Comparison of ENCODE assay signal across 13 cellular contexts in the genomic region with DNA sequence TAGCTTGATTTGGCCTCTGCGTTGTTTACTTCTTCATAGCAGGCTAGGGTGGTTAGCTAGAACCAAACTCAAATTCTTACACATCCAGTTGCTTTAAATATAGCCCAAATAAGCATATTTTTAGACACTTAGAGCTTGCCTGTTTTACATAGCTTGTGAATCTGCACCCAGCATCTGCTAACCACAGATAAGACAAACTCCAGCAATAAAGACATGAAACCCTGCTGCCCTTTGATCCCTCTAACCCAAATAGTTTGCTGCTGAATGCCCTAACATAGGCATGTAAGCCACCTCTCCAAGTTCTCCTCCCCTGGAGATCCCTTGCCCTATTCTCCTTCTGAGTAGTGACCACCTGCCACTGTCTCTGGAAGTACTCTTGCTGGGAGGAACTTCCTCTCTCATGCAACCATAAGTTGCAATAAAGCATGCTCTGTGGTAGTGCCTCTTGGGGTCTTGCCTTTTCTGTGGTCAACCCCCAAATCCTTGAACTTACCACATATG.
DNase-seq lines count a peak whose midpoint lies in the region; ATAC-seq and TF ChIP-seq lines count a peak whose summit lies in the region.
"Had no signal": no experiment of that assay in that cellular context is flagged by ENCODE, and none has a peak within 500 bp of the region (broad histone marks: within the 10 kb centered on the region; RNA-seq: fewer than 3 reads in every experiment).

No MANE protein-coding gene starts in this region.

- no peak overlapping the region for H2BK5ac ChIP-seq in mesenchymal stem cell (ENCODE audit: low read depth, low read length, poor library complexity, severe bottlenecking)

- no peak overlapping the region for H3K27ac ChIP-seq in mesenchymal stem cell (ENCODE audit: low read length, poor library complexity, severe bottlenecking)
- H3K27ac ChIP-seq: prostate gland had no signal

- TF ChIP-seq POLR2A in erythroblast (IDR thresholded peaks at IDR 0.05; ENCODE audit: low read length) (no peak), lower leg skin (IDR thresholded peaks at IDR 0.05) (no peak)

- intact Hi-C loops in lower leg skin (cut with DNase I; ENCODE audit: low total_unique reads) = no loop called here

- H3K9me3 ChIP-seq in mesenchymal stem cell (ENCODE audit: control insufficient read depth, low read length) = no peaks in the 10 kb centered on the region
- H3K9me3 ChIP-seq: prostate gland had no signal

- no peak overlapping the region for H3K18ac ChIP-seq in mesenchymal stem cell (ENCODE audit: low read depth in 1 of 2, low read length in 2 of 2)

- TF ChIP-seq CTCF in lower leg skin (IDR thresholded peaks at IDR 0.05) = no peak
- no peak for TF ChIP-seq CTCF in omental fat pad (IDR thresholded peaks at IDR 0.05)

- H3K9ac ChIP-seq in mesenchymal stem cell (ENCODE audit: low read length) = no peak overlapping the region

- H2AFZ ChIP-seq in mesenchymal stem cell (ENCODE audit: low read depth, low read length) = no peak overlapping the region

- no peak overlapping the region for H3K4me3 ChIP-seq in lower leg skin (ENCODE audit: low read depth, poor library complexity, severe bottlenecking)
- H3K4me3 ChIP-seq in mesenchymal stem cell (ENCODE audit: insufficient read depth in 1 of 2, low read depth in 1 of 2, low read length in 2 of 2) = no peak overlapping the region
- H3K4me3 ChIP-seq: prostate gland had no signal

- H3K23ac ChIP-seq in mesenchymal stem cell (ENCODE audit: low read length in 2 of 2) = no peak overlapping the region

- H4K91ac ChIP-seq in mesenchymal stem cell (ENCODE audit: low read length) = no peak overlapping the region

- no peak overlapping the region for H2BK12ac ChIP-seq in mesenchymal stem cell (ENCODE audit: low read length in 2 of 2)

- peak; percentile 88 for ATAC-seq in GM18868 (IDR thresholded peaks at IDR 0.05; ENCODE audit: unreplicated experiment)
- ATAC-seq in GM21717 (IDR thresholded peaks at IDR 0.05; ENCODE audit: unreplicated experiment) = peak; percentile 86
- ATAC-seq in HG03280 (IDR thresholded peaks at IDR 0.05; ENCODE audit: unreplicated experiment) = peak; percentile 87
- no peak for ATAC-seq in omental fat pad (ENCODE audit: low FRiP score)
- ATAC-seq: T-cell had no signal

- H2BK120ac ChIP-seq in mesenchymal stem cell (ENCODE audit: low read depth, low read length) = no peak overlapping the region

- no peaks in the 10 kb centered on the region for H3K79me1 ChIP-seq in mesenchymal stem cell (replicated peaks; ENCODE audit: low read length, poor library complexity, severe bottlenecking)

- no peak overlapping the region for H3K14ac ChIP-seq in mesenchymal stem cell (ENCODE audit: low read length in 2 of 2)

- H2BK15ac ChIP-seq in mesenchymal stem cell (ENCODE audit: low read depth, poor library complexity, severe bottlenecking) = no peak overlapping the region

- H3K27me3 ChIP-seq in mesenchymal stem cell (ENCODE audit: control insufficient read depth in 1 of 2, insufficient read depth in 1 of 2, low read length in 2 of 2) = no peaks in the 10 kb centered on the region

- no peak overlapping the region for H2AK5ac ChIP-seq in mesenchymal stem cell (ENCODE audit: low read length, severe bottlenecking)

- WGBS in lower leg skin, 2 donors = 84 to 91% methylated on average over 1 of the region's 1 CpG
- WGBS in mesenchymal stem cell = 82% methylated on average over 1 of the region's 1 CpG

- no peak overlapping the region for H4K8ac ChIP-seq in mesenchymal stem cell (ENCODE audit: low read length)

- no peak overlapping the region for H3K4ac ChIP-seq in mesenchymal stem cell (ENCODE audit: low read depth in 1 of 2, low read length in 2 of 2)

- H3K36me3 ChIP-seq in mesenchymal stem cell (ENCODE audit: control insufficient read depth in 1 of 2, insufficient read depth in 2 of 2, low read depth in 1 of 2, low read length in 2 of 2) = no peaks in the 10 kb centered on the region
- H3K36me3 ChIP-seq: prostate gland had no signal

- no peak overlapping the region for H3K4me2 ChIP-seq in mesenchymal stem cell (ENCODE audit: low read length, poor library complexity, severe bottlenecking)

- peak; percentile 11 to 41 for DNase-seq in erythroblast (lab: John Stamatoyannopoulos, UW)
- no peak for DNase-seq in lower leg skin (ENCODE audit: low spot score in 2 of 2)
- no peak for DNase-seq in omental fat pad (ENCODE audit: low spot score)
- no peak for DNase-seq in mesenchymal stem cell
- DNase-seq in NCI-H82 treated with DMSO at 0.1 percent for 48 hours (lab: John Stamatoyannopoulos, UW; ENCODE audit: unreplicated experiment) = no peak
- DNase-seq: foreskin melanocyte, left colon, NCI-H510A, T-cell had no signal

- no peaks in the 10 kb centered on the region for H3K4me1 ChIP-seq in mesenchymal stem cell (ENCODE audit: control insufficient read depth, insufficient read depth, low read depth, low read length)
- H3K4me1 ChIP-seq: prostate gland had no signal

Comparison
In these comparisons a context has a peak if more than half of its experiments do, and no peak if none do; other contexts are left out.
1. DNase-seq: peak in erythroblast (2 of 2); none in lower leg skin (0 of 2), omental fat pad (single experiment), mesenchymal stem cell (single experiment) and NCI-H82 treated with DMSO at 0.1 percent for 48 hours (single experiment).